In genomic region chr1:226457307-226457712, GRCh38 we compare ENCODE assay signal across 9 cellular contexts. TPM values are rescaled to one million over a fixed set of nuclear protein-coding genes. Genes with fewer than 3 reads are reported as not detected.
DNase-seq lines count a peak whose midpoint lies in the region; ATAC-seq, FAIRE-seq and TF ChIP-seq lines count a peak whose summit lies in the region.
"Had no signal": no experiment of that assay in that cellular context is flagged by ENCODE, and none has a peak within 500 bp of the region (broad histone marks: within the 10 kb centered on the region; RNA-seq: fewer than 3 reads in every experiment).

No MANE protein-coding gene starts in this region.

- dilution Hi-C loops in endothelial cell of umbilical vein (cut with MboI; ENCODE audit: extremely low pct_ligation_motif_present, low sequenced_read_pairs): no loop called here

- intact Hi-C loops in endothelial cell of umbilical vein (cut with micrococcal nuclease) (no loop called here), Right ventricle myocardium inferior (cut with DNase I) (no loop called here)

- ATAC-seq in HG02571 (IDR thresholded peaks at IDR 0.05; ENCODE audit: unreplicated experiment) (no peak), Right ventricle myocardium inferior (no peak)

- no peaks in the 10 kb centered on the region for H4K20me1 ChIP-seq in endothelial cell of umbilical vein (replicated peaks; ENCODE audit: control insufficient read depth, extremely low read depth, insufficient read depth, low read length)

- DNase-seq in Jurkat, Clone E6-1 (ENCODE audit: low read depth, low spot score): peak; percentile 60
- DNase-seq in activated CD4-positive, alpha-beta T cell treated with anti-CD3 and anti-CD28 coated beads, Interleukin-2, amount 50 U/mL, for 48 hours: peak; percentile 43 to 60
- DNase-seq in endothelial cell of umbilical vein (ENCODE audit: low read depth, low spot score): peak; percentile 16
- DNase-seq in stimulated activated CD8-positive, alpha-beta memory T cell treated with anti-CD3 and anti-CD28 coated beads, Interleukin-2, amount 100 ng/mL, for 48 hours (ENCODE audit: low read depth in 2 of 2): peak; percentile 27 to 46
- DNase-seq in nucleus accumbens (lab: John Stamatoyannopoulos, UW): no peak
- DNase-seq in Right ventricle myocardium inferior (ENCODE audit: missing footprints): no peak
- DNase-seq: cortex of kidney, NCI-H226 had no signal

- no peaks in the 10 kb centered on the region for H3K9me1 ChIP-seq in endothelial cell of umbilical vein (replicated peaks; ENCODE audit: control insufficient read depth, extremely low read depth, insufficient read depth, low read length)

- POLR2A ChIA-PET in endothelial cell of umbilical vein (lab: Charles Lee): no interaction called here

- H3K79me2 ChIP-seq in endothelial cell of umbilical vein (ENCODE audit: control insufficient read depth, insufficient read depth, low read length): no peaks in the 10 kb centered on the region

- CTCF ChIA-PET in endothelial cell of umbilical vein (lab: Charles Lee): interaction anchor here (0.7 to 1.7 kb wide), 7 partner anchors 9 to 33 kb away, joined by 3 to 6 read pairs (median 3); no protein-coding TSS in a partner anchor

- peak; percentile 13 to 22 for TF ChIP-seq CTCF in endothelial cell of umbilical vein (IDR thresholded peaks at IDR 0.05; ENCODE audit: extremely low read depth in 1 of 2, insufficient read depth in 1 of 2, low read depth in 1 of 2, low read length in 2 of 2)

- H3K27me3 ChIP-seq in endothelial cell of umbilical vein (ENCODE audit: control insufficient read depth in 2 of 2, insufficient read depth in 2 of 2, low read length in 2 of 2): no peaks in the 10 kb centered on the region

- no peak for FAIRE-seq in endothelial cell of umbilical vein (lab: Jason Lieb, UNC)

- no peaks in the 10 kb centered on the region for H3K36me3 ChIP-seq in endothelial cell of umbilical vein (ENCODE audit: control insufficient read depth in 2 of 2, extremely low read depth in 1 of 2, insufficient read depth in 2 of 2, low read length in 2 of 2)

- H3K9ac ChIP-seq in endothelial cell of umbilical vein (replicated peaks; ENCODE audit: extremely low read depth, insufficient read depth, low read length): no peak overlapping the region

- H3K4me2 ChIP-seq in endothelial cell of umbilical vein (ENCODE audit: insufficient read depth, low read length): no peak overlapping the region

- H3K4me3 ChIP-seq in Jurkat, Clone E6-1 (ENCODE audit: low read length): no peak overlapping the region
- H3K4me3 ChIP-seq in endothelial cell of umbilical vein (replicated peaks in 1 of 3; ENCODE audit: insufficient read depth in 1 of 3, low read depth in 1 of 3, low read length in 3 of 3): no peak overlapping the region

- BruUV-seq in endothelial cell of umbilical vein (replicated peaks; lab: Mats Ljungman, UMichigan): no TSS peak

- H3K27ac ChIP-seq in endothelial cell of umbilical vein (ENCODE audit: insufficient read depth, low read depth, low read length): no peak overlapping the region

- no peaks in the 10 kb centered on the region for H3K9me3 ChIP-seq in endothelial cell of umbilical vein (replicated peaks; ENCODE audit: control insufficient read depth, insufficient read depth, low read length)

- TF ChIP-seq POLR2A in endothelial cell of umbilical vein (IDR thresholded peaks at IDR 0.05; ENCODE audit: low read depth, low read length): no peak

- H3K4me1 ChIP-seq in endothelial cell of umbilical vein (ENCODE audit: control insufficient read depth, extremely low read depth, insufficient read depth, low read length): no peaks in the 10 kb centered on the region

- H2AFZ ChIP-seq in endothelial cell of umbilical vein (ENCODE audit: low read depth, low read length): no peak overlapping the region

TF ChIP-seq in endothelial cell of umbilical vein, 7 proteins besides CTCF, POLR2A, EP300 and RAD21:
- no peak for TF ChIP-seq GATA2 (IDR thresholded peaks at IDR 0.05; ENCODE audit: insufficient read depth, insufficient read length, low read depth, low read length)

RNA-seq across cellular contexts. Expression of gene PARP1, which starts 49.4 kb away (rescaled TPM):
- polyA plus RNA-seq in Jurkat, Clone E6-1 (2012; ENCODE audit: insufficient read depth, insufficient read length): 142 TPM
- total RNA-seq in endothelial cell of umbilical vein: 133 and 136 TPM in 2 replicates
- 153 and 160 TPM in 2 replicates for polyA plus RNA-seq in endothelial cell of umbilical vein
- polyA plus RNA-seq in endothelial cell of umbilical vein (2011; cell fraction: cytosol; rRNA removed): 135 and 150 TPM in 2 replicates
- 108 and 109 TPM in 2 replicates for polyA plus RNA-seq in endothelial cell of umbilical vein (2011; cell fraction: nucleus; rRNA removed)
- polyA plus RNA-seq in endothelial cell of umbilical vein (2012): 67.7 and 92.7 TPM in 2 replicates
- 139 and 149 TPM in 2 replicates for polyA minus RNA-seq in endothelial cell of umbilical vein
- polyA minus RNA-seq in endothelial cell of umbilical vein (2011; cell fraction: cytosol; rRNA and poly(A)+ RNA removed): 85.5 TPM
- polyA minus RNA-seq in endothelial cell of umbilical vein (2011; cell fraction: nucleus; rRNA and poly(A)+ RNA removed): 40.8 and 68.6 TPM in 2 replicates
- 154 TPM for total RNA-seq in Right ventricle myocardium inferior

Comparison
In these comparisons a context has a peak if more than half of its experiments do, and no peak if none do; other contexts are left out.
1. DNase-seq: peak in Jurkat, Clone E6-1 (single experiment), activated CD4-positive, alpha-beta T cell treated with anti-CD3 and anti-CD28 coated beads, Interleukin-2, amount 50 U/mL, for 48 hours (2 of 2), endothelial cell of umbilical vein (single experiment) and stimulated activated CD8-positive, alpha-beta memory T cell treated with anti-CD3 and anti-CD28 coated beads, Interleukin-2, amount 100 ng/mL, for 48 hours (2 of 2); none in nucleus accumbens (0 of 56) and Right ventricle myocardium inferior (single experiment).